ENCODE assay signal across 20 cellular contexts in genomic region chr10:69902835-69903535, GRCh38.
DNase-seq lines count a peak whose midpoint lies in the region; ATAC-seq and TF ChIP-seq lines count a peak whose summit lies in the region.
"Had no signal": no experiment of that assay in that cellular context is flagged by ENCODE, and none has a peak within 500 bp of the region (broad histone marks: within the 10 kb centered on the region; RNA-seq: fewer than 3 reads in every experiment).

No MANE protein-coding gene starts in this region.

- no peak overlapping the region for H3K9ac ChIP-seq in trophoblast cell (ENCODE audit: low read length)

- H3K4ac ChIP-seq in trophoblast cell (ENCODE audit: low read depth, low read length): no peak overlapping the region

- intact Hi-C loops in adrenal gland (cut with DNase I): no loop called here
- intact Hi-C loops in right lobe of liver (cut with DNase I): no loop called here
- intact Hi-C loops in testis (cut with DNase I; ENCODE audit: low total_unique reads): no loop called here

- H2BK120ac ChIP-seq in trophoblast cell (ENCODE audit: insufficient read depth, low read length, poor library complexity): no peak overlapping the region

- TF ChIP-seq POLR2A in adrenal gland (IDR thresholded peaks at IDR 0.05): no peak
- TF ChIP-seq POLR2A in right lobe of liver (IDR thresholded peaks at IDR 0.05): no peak
- TF ChIP-seq POLR2A in testis (IDR thresholded peaks at IDR 0.05): no peak

- H3K4me1 ChIP-seq in adrenal gland (replicated peaks in 1 of 2): no peaks in the 10 kb centered on the region
- peaks cover 0 to 26% (median 9%) of the 10 kb centered on the region in 4 donors for H3K4me1 ChIP-seq in right lobe of liver
- no peaks in the 10 kb centered on the region for H3K4me1 ChIP-seq in testis
- peaks cover 0 to 3% of the 10 kb centered on the region in 2 experiments for H3K4me1 ChIP-seq in trophoblast cell (ENCODE audit: control insufficient read depth in 1 of 2, insufficient read depth in 2 of 2, low read length in 2 of 2)
- H3K4me1 ChIP-seq: spleen had no signal

- peak; percentile 62 to 85 (median 76) for ATAC-seq in right lobe of liver
- ATAC-seq: activated naive CD8-positive, alpha-beta T cell treated with anti-CD3 and anti-CD28 coated beads, Interleukin-2, amount 50 U/mL, for 24 hours; GM12878; GM23338 had no signal

- DNase-seq in LoVo (ENCODE audit: low spot score): peak; percentile 30
- peak in 4 of 7 donors; percentile 26 to 67 (median 40) for DNase-seq in adrenal gland
- peak; percentile 78 to 97 (median 96) for DNase-seq in right lobe of liver
- DNase-seq in testis: peak; percentile 24
- no peak for DNase-seq in trophoblast cell
- DNase-seq in NOMO-1 treated with DMSO at 0.1 percent for 48 hours (lab: John Stamatoyannopoulos, UW; ENCODE audit: unreplicated experiment): no peak
- no peak for DNase-seq in GM13976 (ENCODE audit: low spot score)
- DNase-seq: activated CD4-positive, alpha-beta T cell treated with anti-CD3 and anti-CD28 coated beads, Interleukin-2, amount 50 U/mL, for 48 hours; activated effector memory CD4-positive, alpha-beta T cell treated with anti-CD3 and anti-CD28 coated beads, Interleukin-2, amount 50 U/mL, for 16 hours; activated naive CD8-positive, alpha-beta T cell treated with anti-CD3 and anti-CD28 coated beads, Interleukin-2, amount 50 U/mL, for 24 hours; CD4-positive, CD25-positive, alpha-beta regulatory T cell; DMS53; hippocampal formation; NCI-H1694 treated with DMSO at 0.1 percent for 48 hours; nephron progenitor cell; spleen; T-helper 2 cell had no signal

- H2AK5ac ChIP-seq in trophoblast cell (ENCODE audit: low read length): no peak overlapping the region

- no peak overlapping the region for H3K14ac ChIP-seq in trophoblast cell (ENCODE audit: low read length)

- 0 to 61% (median 55%) methylated on average over 1 to 7 of the region's 7 CpGs for WGBS in adrenal gland, 4 donors
- WGBS in right lobe of liver (ENCODE audit: insufficient coverage, low coverage, low lambda C conversion rate, missing lambda C conversion rate): 57% methylated on average over 1 of the region's 7 CpGs
- 74 to 100% methylated on average over 2 to 6 of the region's 7 CpGs for WGBS in testis, 2 donors
- WGBS in trophoblast cell (ENCODE audit: extremely low coverage, insufficient coverage, insufficient read length): no CpG with 5 or more reads among the region's 7 CpGs

- no peaks in the 10 kb centered on the region for H3K27me3 ChIP-seq in adrenal gland
- no peaks in the 10 kb centered on the region for H3K27me3 ChIP-seq in right lobe of liver
- no peaks in the 10 kb centered on the region for H3K27me3 ChIP-seq in testis
- H3K27me3 ChIP-seq in trophoblast cell (ENCODE audit: insufficient read depth, low read length): no peaks in the 10 kb centered on the region
- H3K27me3 ChIP-seq: dorsolateral prefrontal cortex had no signal

- H3K18ac ChIP-seq in trophoblast cell (ENCODE audit: low read length): no peak overlapping the region

- H3K79me1 ChIP-seq in trophoblast cell (ENCODE audit: low read length): no peaks in the 10 kb centered on the region

- TF ChIP-seq CTCF in adrenal gland (IDR thresholded peaks at IDR 0.05): no peak
- peak in 1 of 4 donors; percentile 3 for TF ChIP-seq CTCF in right lobe of liver (IDR thresholded peaks at IDR 0.05)
- no peak for TF ChIP-seq CTCF in testis (IDR thresholded peaks at IDR 0.05)
- no peak for TF ChIP-seq CTCF in GM13976 (IDR thresholded peaks at IDR 0.05; ENCODE audit: borderline replicate concordance, control extremely low read depth, extremely low read depth, insufficient read depth, missing control alignments)

- H2AFZ ChIP-seq in trophoblast cell (ENCODE audit: insufficient read depth, low read length, poor library complexity): no peak overlapping the region

- no peaks in the 10 kb centered on the region for H3K79me2 ChIP-seq in trophoblast cell (ENCODE audit: control insufficient read depth, insufficient read depth, low read length, poor library complexity)

- H4K8ac ChIP-seq in trophoblast cell (ENCODE audit: low read depth, low read length): no peak overlapping the region

- H2BK12ac ChIP-seq in trophoblast cell (ENCODE audit: low read length): no peak overlapping the region

- H4K91ac ChIP-seq in trophoblast cell (ENCODE audit: low read depth, low read length): no peak overlapping the region

- in situ Hi-C loops in GM13976 (cut with MboI; ENCODE audit: low sequenced_read_pairs, unreplicated experiment): no loop called here

- H3K9me3 ChIP-seq in adrenal gland (replicated peaks in 1 of 3) (no peaks in the 10 kb centered on the region), right lobe of liver (no peaks in the 10 kb centered on the region), testis (no peaks in the 10 kb centered on the region), trophoblast cell (ENCODE audit: insufficient read depth, low read depth, low read length) (peaks cover 3% of the 10 kb centered on the region)
- H3K9me3 ChIP-seq: spleen had no signal

- H3K23ac ChIP-seq in trophoblast cell (ENCODE audit: low read length): no peak overlapping the region

- H2BK5ac ChIP-seq in trophoblast cell (ENCODE audit: low read depth, low read length, poor library complexity): no peak overlapping the region

- H4K12ac ChIP-seq in trophoblast cell (ENCODE audit: low read depth, low read length): no peak overlapping the region

- no peak overlapping the region for H3K4me2 ChIP-seq in trophoblast cell (ENCODE audit: low read length)
- H3K4me2 ChIP-seq: GM23338 had no signal

- H3K36me3 ChIP-seq in adrenal gland (replicated peaks in 1 of 2) (no peaks in the 10 kb centered on the region), right lobe of liver (no peaks in the 10 kb centered on the region), testis (ENCODE audit: low read depth, missing control alignments) (no peaks in the 10 kb centered on the region), trophoblast cell (ENCODE audit: control insufficient read depth in 1 of 2, insufficient read depth in 2 of 2, low read length in 2 of 2) (no peaks in the 10 kb centered on the region)
- H3K36me3 ChIP-seq: spleen had no signal

- H3K27ac ChIP-seq in adrenal gland (peak overlapping the region in 1 of 5 donors; percentile 46), right lobe of liver (no peak overlapping the region), testis (no peak overlapping the region), trophoblast cell (ENCODE audit: low read depth, low read length) (no peak overlapping the region)

- H3K4me3 ChIP-seq in adrenal gland: no peak overlapping the region
- H3K4me3 ChIP-seq in right lobe of liver: no peak overlapping the region
- H3K4me3 ChIP-seq in testis: no peak overlapping the region
- no peak overlapping the region for H3K4me3 ChIP-seq in trophoblast cell (ENCODE audit: low read depth, low read length)
- H3K4me3 ChIP-seq: dorsolateral prefrontal cortex, GM12878, GM23338, spleen had no signal

Comparison
In these comparisons a context has a peak if more than half of its experiments do, and no peak if none do; other contexts are left out.
1. DNase-seq: peak in LoVo (single experiment), adrenal gland (4 of 7), right lobe of liver (3 of 3) and testis (single experiment); none in trophoblast cell (0 of 2), NOMO-1 treated with DMSO at 0.1 percent for 48 hours (single experiment) and GM13976 (single experiment).